In the genomic region with DNA sequence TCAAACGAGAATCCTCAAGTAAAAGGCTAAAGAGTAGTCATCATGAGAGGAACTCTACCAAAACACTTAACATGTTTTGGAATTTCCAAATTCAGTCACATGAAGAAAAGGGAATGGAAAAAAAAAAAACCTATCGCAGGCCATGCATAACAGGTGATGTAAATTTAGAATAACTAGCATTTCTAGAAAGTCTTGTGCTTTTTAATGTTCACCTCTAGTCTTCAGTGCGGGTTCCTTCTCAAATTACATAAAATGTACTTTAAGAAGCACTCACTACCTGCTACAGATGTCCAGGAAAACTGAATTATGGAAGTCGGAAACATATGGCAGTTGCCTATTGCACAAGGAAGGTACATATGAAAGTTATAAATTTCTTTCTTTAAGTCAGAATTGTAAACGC, we compare ENCODE assay signal across 1 cellular context.
TF ChIP-seq lines count a peak whose summit lies in the region.

No MANE protein-coding gene starts in this region.

TF ChIP-seq in A549, 52 proteins besides CTCF, POLR2A, EP300 and RAD21 (continued from another document):
- TF ChIP-seq BHLHE40 (IDR thresholded peaks at IDR 0.05; ENCODE audit: low read depth, low read length) (no peak), MAZ (IDR thresholded peaks at IDR 0.05; ENCODE audit: borderline replicate concordance, low read depth, low read length) (no peak), USF2 (IDR thresholded peaks at IDR 0.05) (no peak), NFE2L2 (conservative IDR thresholded peaks at IDR 0.05; ENCODE audit: low read length) (no peak)
TF ChIP-seq in A549: peak in this region for 0.
